In the genomic region with DNA sequence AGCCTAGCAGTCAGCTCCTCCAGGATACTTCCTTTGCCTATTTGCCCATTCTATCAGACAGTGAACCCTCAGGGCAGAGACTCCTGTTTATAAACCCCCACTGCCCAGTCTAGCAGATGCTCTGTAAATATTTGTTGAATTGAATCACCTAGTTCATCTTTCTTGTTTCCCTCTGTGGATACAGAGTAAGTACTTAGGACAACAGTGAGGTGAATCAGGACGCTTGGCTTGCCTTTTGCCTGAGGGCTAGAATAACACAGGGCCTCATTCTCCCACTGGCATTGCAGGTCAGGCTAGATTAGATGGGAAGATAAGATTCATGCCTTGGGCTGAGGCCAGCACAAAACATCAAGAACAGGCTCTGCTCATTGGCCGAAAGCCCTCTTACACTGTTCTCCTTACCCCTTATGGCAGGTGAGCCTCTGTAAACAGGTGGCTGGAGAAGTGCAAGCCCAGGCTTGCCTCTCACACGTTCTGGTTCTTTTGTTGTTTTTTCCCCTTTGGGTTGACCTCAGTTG, we compare ENCODE assay signal across 1 cellular context.
TF ChIP-seq lines count a peak whose summit lies in the region.

No MANE protein-coding gene starts in this region.

TF ChIP-seq in HEK293, 187 proteins besides CTCF, POLR2A, EP300 and RAD21 (continued from another document):
- TF ChIP-seq, protein P1, sequence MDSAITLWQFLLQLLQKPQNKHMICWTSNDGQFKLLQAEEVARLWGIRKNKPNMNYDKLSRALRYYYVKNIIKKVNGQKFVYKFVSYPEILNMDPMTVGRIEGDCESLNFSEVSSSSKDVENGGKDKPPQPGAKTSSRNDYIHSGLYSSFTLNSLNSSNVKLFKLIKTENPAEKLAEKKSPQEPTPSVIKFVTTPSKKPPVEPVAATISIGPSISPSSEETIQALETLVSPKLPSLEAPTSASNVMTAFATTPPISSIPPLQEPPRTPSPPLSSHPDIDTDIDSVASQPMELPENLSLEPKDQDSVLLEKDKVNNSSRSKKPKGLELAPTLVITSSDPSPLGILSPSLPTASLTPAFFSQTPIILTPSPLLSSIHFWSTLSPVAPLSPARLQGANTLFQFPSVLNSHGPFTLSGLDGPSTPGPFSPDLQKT (IDR thresholded peaks at IDR 0.05; ENCODE audit: borderline replicate concordance, low read depth, low read length) = no peak
